In the genomic region with DNA sequence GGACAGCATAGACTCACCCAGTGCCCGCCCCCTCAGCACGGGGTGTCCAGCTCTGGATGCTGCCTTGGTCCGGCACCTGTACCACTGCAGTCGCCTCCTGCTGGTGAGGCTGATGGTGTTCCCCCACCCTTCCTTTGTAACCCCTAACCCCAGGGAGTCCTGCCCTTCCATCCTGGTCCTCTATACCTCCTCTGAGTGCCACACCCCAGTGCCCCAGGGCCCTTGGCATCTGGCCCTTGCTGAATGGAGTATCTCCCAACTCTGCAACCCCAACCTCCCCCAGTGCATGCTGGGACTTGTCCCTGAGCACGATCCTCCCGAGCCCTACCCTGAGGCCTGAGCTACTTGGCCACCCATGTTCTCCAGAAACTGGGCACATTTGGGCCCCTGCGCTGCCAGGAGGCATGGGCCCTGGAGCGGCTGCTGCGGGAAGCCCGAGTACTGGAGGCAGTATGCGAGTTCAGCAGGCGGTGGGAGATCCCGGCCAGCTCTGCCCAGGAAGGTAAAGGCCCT, we compare ENCODE assay signal across 16 cellular contexts. TPM values are rescaled to one million over a fixed set of nuclear protein-coding genes. Genes with fewer than 3 reads are reported as not detected.
DNase-seq lines count a peak whose midpoint lies in the region; ATAC-seq and TF ChIP-seq lines count a peak whose summit lies in the region.
"Had no signal": no experiment of that assay in that cellular context is flagged by ENCODE, and none has a peak within 500 bp of the region (broad histone marks: within the 10 kb centered on the region; RNA-seq: fewer than 3 reads in every experiment).

No MANE protein-coding gene starts in this region.

- no peak overlapping the region for H3K4me3 ChIP-seq in DND-41 (ENCODE audit: low read depth in 1 of 2, low read length in 2 of 2)
- H3K4me3 ChIP-seq in H7 (ENCODE audit: insufficient read depth, low read depth, low read length): no peak overlapping the region
- H3K4me3 ChIP-seq: ascending aorta, thoracic aorta had no signal

- peaks cover 24% of the 10 kb centered on the region for H3K36me3 Mint-ChIP-seq in central memory CD8-positive, alpha-beta T cell (ENCODE audit: insufficient read depth)
- H3K36me3 Mint-ChIP-seq in naive B cell: peaks cover 5 to 31% of the 10 kb centered on the region in 2 donors

- no peaks in the 10 kb centered on the region for H3K9me3 ChIP-seq in DND-41 (ENCODE audit: insufficient read depth, low read length, severe bottlenecking)
- H3K9me3 ChIP-seq: ascending aorta, thoracic aorta had no signal

- no peaks in the 10 kb centered on the region for H3K9me3 Mint-ChIP-seq in central memory CD8-positive, alpha-beta T cell
- no peaks in the 10 kb centered on the region for H3K9me3 Mint-ChIP-seq in naive B cell

- no peak overlapping the region for H3K4me3 Mint-ChIP-seq in central memory CD8-positive, alpha-beta T cell
- H3K4me3 Mint-ChIP-seq in naive B cell: peak overlapping the region in 4 of 8 donors; percentile 33 to 48 (median 46)

- H3K27ac Mint-ChIP-seq in central memory CD8-positive, alpha-beta T cell (ENCODE audit: low read depth): peak overlapping the region; percentile 26
- peak overlapping the region; percentile 63 to 94 (median 80) for H3K27ac Mint-ChIP-seq in naive B cell

- no peak overlapping the region for H3K27ac ChIP-seq in DND-41 (ENCODE audit: low read length)
- H3K27ac ChIP-seq: HL-60, thoracic aorta, VCaP had no signal

- no peak overlapping the region for H2AFZ ChIP-seq in DND-41 (ENCODE audit: low read depth, low read length)

- no peaks in the 10 kb centered on the region for H3K27me3 ChIP-seq in DND-41 (ENCODE audit: insufficient read depth, low read length, poor library complexity)
- H3K27me3 ChIP-seq in H7 (ENCODE audit: control insufficient read depth, insufficient read depth, low read length): peaks cover 9% of the 10 kb centered on the region
- H3K27me3 ChIP-seq: ascending aorta had no signal

- H3K4me1 Mint-ChIP-seq in central memory CD8-positive, alpha-beta T cell: peaks cover 45% of the 10 kb centered on the region
- peaks cover 80 to 95% (median 89%) of the 10 kb centered on the region in 3 donors for H3K4me1 Mint-ChIP-seq in naive B cell

- peaks cover 17% of the 10 kb centered on the region for H4K20me1 ChIP-seq in DND-41 (ENCODE audit: insufficient read depth, low read length)

- H3K27me3 Mint-ChIP-seq in central memory CD8-positive, alpha-beta T cell: no peaks in the 10 kb centered on the region
- H3K27me3 Mint-ChIP-seq in naive B cell: no peaks in the 10 kb centered on the region

- peak; percentile 12 for TF ChIP-seq CTCF in DND-41 (IDR thresholded peaks at IDR 0.05; ENCODE audit: borderline replicate concordance, extremely low read depth, low read length, poor library complexity, severe bottlenecking)

- ATAC-seq in DND-41 (ENCODE audit: insufficient read depth, low read depth): no peak
- no peak for ATAC-seq in central memory CD8-positive, alpha-beta T cell (replicated peaks; ENCODE audit: extremely low read depth, poor library complexity, severe bottlenecking)
- ATAC-seq in naive B cell (ENCODE audit: low read depth in 2 of 2): no peak
- ATAC-seq in HG03457 (IDR thresholded peaks at IDR 0.05; ENCODE audit: unreplicated experiment): no peak
- ATAC-seq in GM18502 (IDR thresholded peaks at IDR 0.05; ENCODE audit: poor library complexity, unreplicated experiment): no peak
- ATAC-seq: sciatic nerve had no signal

- H3K36me3 ChIP-seq in DND-41 (ENCODE audit: insufficient read depth, low read length): peaks cover 70% of the 10 kb centered on the region
- H3K36me3 ChIP-seq in H7 (replicated peaks; ENCODE audit: control insufficient read depth, insufficient read depth, low read length): peaks cover 10% of the 10 kb centered on the region

- DNase-seq in DND-41 (no peak), H7 (peak; percentile 70), naive B cell (no peak), NCI-H187 (lab: John Stamatoyannopoulos, UW) (no peak)
- DNase-seq in central memory CD8-positive, alpha-beta T cell (ENCODE audit: low spot score in 2 of 2): no peak
- DNase-seq: activated T-cell treated with anti-CD3 and anti-CD28 coated beads, Interleukin-2, amount 50 U/mL, for 1 hour; DMS79; NCI-H524; SHP77 had no signal

- H3K4me1 ChIP-seq in DND-41 (ENCODE audit: insufficient read depth, low read length): peaks cover 50% of the 10 kb centered on the region

- no peak overlapping the region for H3K4me2 ChIP-seq in DND-41 (ENCODE audit: insufficient read depth, low read length)

- no peak overlapping the region for H3K9ac ChIP-seq in DND-41 (ENCODE audit: low read depth, low read length)

- peaks cover 17% of the 10 kb centered on the region for H3K79me2 ChIP-seq in DND-41 (ENCODE audit: insufficient read depth, low read length)

RNA-seq across cellular contexts. Expression of a gene that starts 15.8 kb away (rescaled TPM):
- 8.5 and 9.5 TPM in 2 replicates for total RNA-seq in H7 (2014; rRNA removed; shearing (Covaris generic))
- polyA plus RNA-seq in naive B cell (ENCODE audit: low read depth in 6 of 6): 10 to 100 TPM in 5 of 6 donors, 1 to 10 TPM in 1; 3.4 to 34.5 (median 16.5) TPM

RNA-seq across cellular contexts. Expression of a gene that starts 17.9 kb away (rescaled TPM):
- total RNA-seq in H7 (2014; rRNA removed; shearing (Covaris generic)): 35.7 and 42.9 TPM in 2 replicates
- 10 to 100 TPM; 40.2 to 93.3 (median 67.8) TPM for polyA plus RNA-seq in naive B cell (ENCODE audit: low read depth in 6 of 6)
